1 cellular context compared by ENCODE assay signal in genomic region chr17:7834891-7835817, GRCh38.
TF ChIP-seq lines count a peak whose summit lies in the region.

No MANE protein-coding gene starts in this region.

TF ChIP-seq in A549, 52 proteins besides CTCF, POLR2A, EP300 and RAD21 (continued from another document):
- TF ChIP-seq TFCP2L1 (CRISPR knock-in tag; IDR thresholded peaks at IDR 0.05) = 0 out of 2 replicates have a peak, but pooled peaks have one; percentile 40
- TF ChIP-seq ZNF302 (CRISPR knock-in tag; IDR thresholded peaks at IDR 0.05) = no peak
- TF ChIP-seq FOSB (CRISPR knock-in tag; IDR thresholded peaks at IDR 0.05) = 0 out of 2 replicates have a peak, but pooled peaks have one; percentile 78
- no peak for TF ChIP-seq ESRRA (IDR thresholded peaks at IDR 0.05; ENCODE audit: borderline replicate concordance, low read length)
- peak; percentile 84 for TF ChIP-seq MAZ (IDR thresholded peaks at IDR 0.05; ENCODE audit: borderline replicate concordance, low read depth, low read length)
- peak; percentile 100 for TF ChIP-seq BHLHE40 (IDR thresholded peaks at IDR 0.05; ENCODE audit: low read depth, low read length)
- peak; percentile 55; the same call in 1 of the 2 replicates for TF ChIP-seq GATA3 (IDR thresholded peaks at IDR 0.05; ENCODE audit: borderline replicate concordance)
- peak; percentile 92 for TF ChIP-seq SMC3 (IDR thresholded peaks at IDR 0.05)
- peak in 1 of 2 experiments; percentile 51; a peak in 1 of 5 replicates for TF ChIP-seq JUN (IDR thresholded peaks at IDR 0.05)
- TF ChIP-seq KDM5A (IDR thresholded peaks at IDR 0.05) = peak; percentile 78
- 0 out of 2 replicates have a peak, but pooled peaks have one; percentile 42 for TF ChIP-seq E2F6 (IDR thresholded peaks at IDR 0.05; ENCODE audit: borderline replicate concordance, low read depth)
- no peak for TF ChIP-seq RARB (CRISPR knock-in tag; IDR thresholded peaks at IDR 0.05)
- 0 out of 2 replicates have a peak, but pooled peaks have one; percentile 33 for TF ChIP-seq HOXA7 (CRISPR knock-in tag; IDR thresholded peaks at IDR 0.05)
- TF ChIP-seq NPAS2 (CRISPR knock-in tag; IDR thresholded peaks at IDR 0.05; ENCODE audit: borderline replicate concordance) = peak; percentile 84
- TF ChIP-seq MYC (IDR thresholded peaks at IDR 0.05; ENCODE audit: borderline replicate concordance, low read length) = peak; percentile 87; the same call in 1 of the 2 replicates
- peak; percentile 88 for TF ChIP-seq RFX5 (IDR thresholded peaks at IDR 0.05)
- no peak for TF ChIP-seq CBX8 (IDR thresholded peaks at IDR 0.05)
- TF ChIP-seq REST (IDR thresholded peaks at IDR 0.05) = peak; percentile 32
- peak; percentile 61; the same call in 1 of the 2 replicates for TF ChIP-seq TP53 (CRISPR knock-in tag; IDR thresholded peaks at IDR 0.05)
